9 cellular contexts compared by ENCODE assay signal in genomic region chr17:35241520-35241919, GRCh38. TPM values are rescaled to one million over a fixed set of nuclear protein-coding genes. Genes with fewer than 3 reads are reported as not detected.
DNase-seq lines count a peak whose midpoint lies in the region; ATAC-seq and TF ChIP-seq lines count a peak whose summit lies in the region.
"Had no signal": no experiment of that assay in that cellular context is flagged by ENCODE, and none has a peak within 500 bp of the region (broad histone marks: within the 10 kb centered on the region; RNA-seq: fewer than 3 reads in every experiment).

No MANE protein-coding gene starts in this region.

- H3K36me3 Mint-ChIP-seq in activated naive CD4-positive, alpha-beta T cell treated with anti-CD3 and anti-CD28 coated beads, Interleukin-2, amount 10 ng/mL, durations not matched to agents 7 days and 5 days = peaks cover 73% of the 10 kb centered on the region

- peak overlapping the region; percentile 91 for H3K4me3 Mint-ChIP-seq in activated naive CD4-positive, alpha-beta T cell treated with anti-CD3 and anti-CD28 coated beads, Interleukin-2, amount 10 ng/mL, durations not matched to agents 7 days and 5 days

- no peak for TF ChIP-seq EP300 in stomach (IDR thresholded peaks at IDR 0.05)

- H3K4me2 ChIP-seq in OCI-LY3 (ENCODE audit: low read length) = peak overlapping the region; percentile 76

- H3K36me3 ChIP-seq in OCI-LY3 (replicated peaks; ENCODE audit: low read depth, low read length) (peaks cover 8% of the 10 kb centered on the region), lower lobe of right lung (no peaks in the 10 kb centered on the region), stomach (no peaks in the 10 kb centered on the region)

- H3K9me3 ChIP-seq in OCI-LY3 (ENCODE audit: insufficient read depth, low read length) (no peaks in the 10 kb centered on the region), lower lobe of right lung (no peaks in the 10 kb centered on the region), stomach (no peaks in the 10 kb centered on the region)

- peaks cover 4% of the 10 kb centered on the region for H3K27me3 Mint-ChIP-seq in activated naive CD4-positive, alpha-beta T cell treated with anti-CD3 and anti-CD28 coated beads, Interleukin-2, amount 10 ng/mL, durations not matched to agents 7 days and 5 days

- H3K9me3 Mint-ChIP-seq in activated naive CD4-positive, alpha-beta T cell treated with anti-CD3 and anti-CD28 coated beads, Interleukin-2, amount 10 ng/mL, durations not matched to agents 7 days and 5 days = peaks cover 12% of the 10 kb centered on the region

- H3K4me3 ChIP-seq in OCI-LY3 (ENCODE audit: low read length) (peak overlapping the region; percentile 89), lower lobe of right lung (peak overlapping the region; percentile 90), stomach (peak overlapping the region; percentile 61 to 92 (median 70))

- peaks cover 31% of the 10 kb centered on the region for H3K4me1 ChIP-seq in OCI-LY3 (ENCODE audit: low read length)
- H3K4me1 ChIP-seq in lower lobe of right lung = peaks cover 43% of the 10 kb centered on the region
- peaks cover 23 to 51% (median 32%) of the 10 kb centered on the region in 4 donors for H3K4me1 ChIP-seq in stomach

- H3K9ac ChIP-seq in OCI-LY3 (ENCODE audit: low read length) = peak overlapping the region; percentile 84; the same call in 1 of the 2 replicates

- no peak overlapping the region for H3K27ac ChIP-seq in OCI-LY3 (ENCODE audit: low read length)
- H3K27ac ChIP-seq in lower lobe of right lung = peak overlapping the region; percentile 98
- peak overlapping the region; percentile 85 to 99 (median 96) for H3K27ac ChIP-seq in stomach

- peaks cover 25% of the 10 kb centered on the region for H3K79me2 ChIP-seq in OCI-LY3 (ENCODE audit: low read length)

- DNase-seq in activated naive CD4-positive, alpha-beta T cell treated with anti-CD3 and anti-CD28 coated beads, Interleukin-2, amount 10 ng/mL, durations not matched to agents 7 days and 5 days = peak; percentile 53
- DNase-seq in lower lobe of right lung = no peak
- DNase-seq in stomach = no peak
- no peak for DNase-seq in LoVo (ENCODE audit: low spot score)
- no peak for DNase-seq in pons (ENCODE audit: low spot score)
- DNase-seq in GM19240 (ENCODE audit: insufficient read length, low spot score) = no peak
- DNase-seq in NCI-H2227 (lab: John Stamatoyannopoulos, UW; ENCODE audit: unreplicated experiment) = no peak

- no peaks in the 10 kb centered on the region for H3K27me3 ChIP-seq in OCI-LY3 (ENCODE audit: low read depth, low read length)
- H3K27me3 ChIP-seq in lower lobe of right lung (ENCODE audit: low read depth) = no peaks in the 10 kb centered on the region
- H3K27me3 ChIP-seq in stomach = no peaks in the 10 kb centered on the region

- TF ChIP-seq CTCF in OCI-LY3 (IDR thresholded peaks at IDR 0.05; ENCODE audit: low read depth, low read length) (no peak), lower lobe of right lung (IDR thresholded peaks at IDR 0.05) (no peak), stomach (IDR thresholded peaks at IDR 0.05) (no peak)

- no peak for TF ChIP-seq POLR2A in stomach (IDR thresholded peaks at IDR 0.05)

- H2AFZ ChIP-seq in OCI-LY3 (ENCODE audit: low read depth, low read length) = no peak overlapping the region

- WGBS in stomach, 5 donors = 76 to 89% (median 78%) methylated on average over 19 of the region's 19 CpGs

- CTCF ChIA-PET in activated naive CD4-positive, alpha-beta T cell treated with anti-CD3 and anti-CD28 coated beads, Interleukin-2, amount 10 ng/mL, durations not matched to agents 7 days and 5 days (lab: Charles Lee) = interaction anchor here (0.8 to 5.8 kb wide), 8 partner anchors 19 to 98 kb away, joined by 3 to 49 read pairs (median 5); no protein-coding TSS in a partner anchor

- intact Hi-C loops in lower lobe of right lung (cut with DNase I) (no loop called here), stomach (cut with DNase I; ENCODE audit: low total_unique reads) (no loop called here)

- H3K27ac Mint-ChIP-seq in activated naive CD4-positive, alpha-beta T cell treated with anti-CD3 and anti-CD28 coated beads, Interleukin-2, amount 10 ng/mL, durations not matched to agents 7 days and 5 days = peak overlapping the region; percentile 99

- peaks cover 60% of the 10 kb centered on the region for H3K4me1 Mint-ChIP-seq in activated naive CD4-positive, alpha-beta T cell treated with anti-CD3 and anti-CD28 coated beads, Interleukin-2, amount 10 ng/mL, durations not matched to agents 7 days and 5 days

- no peak for ATAC-seq in lower lobe of right lung

- H4K20me1 ChIP-seq in OCI-LY3 (ENCODE audit: insufficient read depth, low read length) = no peaks in the 10 kb centered on the region

RNA-seq across cellular contexts. Expression of gene SLFN5, which starts 1.4 kb away (rescaled TPM):
- total RNA-seq in lower lobe of right lung = 47.6 TPM
- total RNA-seq in stomach = 10 to 100 TPM in 4 of 5 donors, under 1 TPM in 1; 0.58 to 59.5 (median 20.2) TPM
- polyA plus RNA-seq in stomach = 1 to 10 TPM; 3.8 to 5.5 (median 5.2) TPM

RNA-seq across cellular contexts. Expression of gene SLC35G3, which starts 47.3 kb away (rescaled TPM):
- total RNA-seq in lower lobe of right lung = not detected
- total RNA-seq in stomach = not detected
- under 1 TPM in 1 of 3 donors, not detected in 2; 0.12 TPM for polyA plus RNA-seq in stomach
- total RNA-seq: temporal lobe had no signal
